ENCODE assay signal across 8 cellular contexts in genomic region chr16:71846443-71846842, GRCh38. TPM values are rescaled to one million over a fixed set of nuclear protein-coding genes. Genes with fewer than 3 reads are reported as not detected.
A peak's percentile ranks its signal among the peaks of the same experiment; 100 is the strongest.
DNase-seq lines count a peak whose midpoint lies in the region; ATAC-seq and TF ChIP-seq lines count a peak whose summit lies in the region.

No MANE protein-coding gene starts in this region.

- peak overlapping the region; percentile 97 to 98 for H3K27ac Mint-ChIP-seq in effector memory CD8-positive, alpha-beta T cell

- H3K4me1 Mint-ChIP-seq in effector memory CD8-positive, alpha-beta T cell (ENCODE audit: low read depth in 2 of 2), result peaks cover 19 to 38% of the 10 kb centered on the region in 2 donors

- peak; percentile 60 for DNase-seq in activated CD8-positive, alpha-beta memory T cell treated with anti-CD3 and anti-CD28 coated beads for 24 hours
- no peak for DNase-seq in activated CD8-positive, alpha-beta memory T cell treated with anti-CD3 and anti-CD28 coated beads, Interleukin-2, amount 50 U/mL, for 4 hours
- DNase-seq in effector memory CD8-positive, alpha-beta T cell, result peak in 2 of 3 experiments; percentile 7 to 17
- DNase-seq in myocyte (ENCODE audit: low read depth), result peak; percentile 9

- ATAC-seq in SK-N-SH treated with all-trans-retinoic acid at 6 μM for 48 hours (peak; percentile 38), GM21423 (IDR thresholded peaks at IDR 0.05; ENCODE audit: unreplicated experiment) (no peak), HG03457 (IDR thresholded peaks at IDR 0.05; ENCODE audit: unreplicated experiment) (no peak), GM21360 (IDR thresholded peaks at IDR 0.05; ENCODE audit: unreplicated experiment) (no peak)
- no peak for ATAC-seq in effector memory CD8-positive, alpha-beta T cell (replicated peaks)

- H3K27me3 Mint-ChIP-seq in effector memory CD8-positive, alpha-beta T cell, result no peaks in the 10 kb centered on the region

- H3K36me3 Mint-ChIP-seq in effector memory CD8-positive, alpha-beta T cell (ENCODE audit: insufficient read depth), result peaks cover 51% of the 10 kb centered on the region

- no peaks in the 10 kb centered on the region for H3K9me3 Mint-ChIP-seq in effector memory CD8-positive, alpha-beta T cell

- peak overlapping the region; percentile 94 to 98 for H3K4me3 Mint-ChIP-seq in effector memory CD8-positive, alpha-beta T cell

TF ChIP-seq in SK-N-SH treated with all-trans-retinoic acid at 6 μM for 48 hours, 23 proteins besides CTCF, POLR2A, EP300 and RAD21:
- TF ChIP-seq ZFP30 (CRISPR knock-in tag; IDR thresholded peaks at IDR 0.05) (no peak), RARB (CRISPR knock-in tag; IDR thresholded peaks at IDR 0.05) (no peak), TCF4 (CRISPR knock-in tag; IDR thresholded peaks at IDR 0.05; ENCODE audit: borderline replicate concordance) (no peak), TOX (CRISPR knock-in tag; IDR thresholded peaks at IDR 0.05; ENCODE audit: borderline replicate concordance) (no peak), CSRNP3 (CRISPR knock-in tag; IDR thresholded peaks at IDR 0.05) (no peak), ZC3H10 (CRISPR knock-in tag; IDR thresholded peaks at IDR 0.05) (no peak), OSR1 (CRISPR knock-in tag; IDR thresholded peaks at IDR 0.05) (no peak), ZFP3 (CRISPR knock-in tag; IDR thresholded peaks at IDR 0.05) (no peak), ISL1 (CRISPR knock-in tag; IDR thresholded peaks at IDR 0.05) (no peak), ARNTL (CRISPR knock-in tag; IDR thresholded peaks at IDR 0.05; ENCODE audit: borderline replicate concordance, low read depth) (no peak), SNAI2 (CRISPR knock-in tag; IDR thresholded peaks at IDR 0.05) (no peak), BACH2 (CRISPR knock-in tag; IDR thresholded peaks at IDR 0.05; ENCODE audit: borderline replicate concordance) (no peak), ZNF8 (CRISPR knock-in tag; IDR thresholded peaks at IDR 0.05) (no peak), ZNF565 (CRISPR knock-in tag; conservative IDR thresholded peaks at IDR 0.05; ENCODE audit: low read depth) (no peak), PATZ1 (CRISPR knock-in tag; IDR thresholded peaks at IDR 0.05; ENCODE audit: borderline replicate concordance) (no peak), ZNF70 (CRISPR knock-in tag; IDR thresholded peaks at IDR 0.05) (no peak), PPARA (CRISPR knock-in tag; IDR thresholded peaks at IDR 0.05; ENCODE audit: borderline replicate concordance) (no peak), CREB5 (CRISPR knock-in tag; IDR thresholded peaks at IDR 0.05; ENCODE audit: low read depth) (no peak), POU6F1 (CRISPR knock-in tag; IDR thresholded peaks at IDR 0.05; ENCODE audit: borderline replicate concordance, low read depth) (no peak), TSHZ2 (CRISPR knock-in tag; IDR thresholded peaks at IDR 0.05) (no peak)

RNA-seq across cellular contexts. Expression of gene ATXN1L, which starts 0.7 kb away (rescaled TPM):
- total RNA-seq in myocyte, result 10.6 and 10.7 TPM in 2 replicates
- polyA plus RNA-seq in myocyte (2012), result 15.4 TPM

RNA-seq across cellular contexts. Expression of gene ZNF821, which starts 37.5 kb away (rescaled TPM):
- total RNA-seq in myocyte, result 5.3 and 7.1 TPM in 2 replicates
- 9.2 TPM for polyA plus RNA-seq in myocyte (2012)

RNA-seq across cellular contexts. Expression of gene AP1G1, which starts 37.8 kb away (rescaled TPM):
- 56.2 and 60.6 TPM in 2 replicates for total RNA-seq in myocyte
- 52.0 TPM for polyA plus RNA-seq in myocyte (2012)

RNA-seq across cellular contexts. Expression of gene IST1, which starts 48.9 kb away (rescaled TPM):
- total RNA-seq in myocyte, result 246 and 256 TPM in 2 replicates
- polyA plus RNA-seq in myocyte (2012), result 147 TPM
